Comparison of ENCODE assay signal across 2 cellular contexts in the genomic region with DNA sequence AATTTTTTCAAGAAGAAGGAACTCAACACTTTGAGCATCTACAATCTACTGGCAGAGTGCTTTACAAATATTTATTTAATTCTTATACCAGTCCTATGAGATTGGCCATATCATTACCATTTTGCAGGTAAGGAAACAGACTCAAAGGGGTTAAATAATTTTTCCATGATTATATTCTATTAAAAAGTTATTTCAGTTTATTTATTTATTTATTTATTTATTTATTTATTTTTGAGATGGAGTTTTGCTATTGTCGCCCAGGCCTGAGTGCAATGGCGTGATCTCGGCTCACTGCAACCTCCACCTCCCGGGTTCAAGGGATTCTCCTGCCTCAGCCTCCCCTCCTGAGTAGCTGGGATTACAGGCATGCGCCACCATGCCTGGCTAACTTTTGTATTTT. TPM values are rescaled to one million over a fixed set of nuclear protein-coding genes. Genes with fewer than 3 reads are reported as not detected.
"Had no signal": no experiment of that assay in that cellular context is flagged by ENCODE, and none has a peak within 500 bp of the region (broad histone marks: within the 10 kb centered on the region; RNA-seq: fewer than 3 reads in every experiment).

No MANE protein-coding gene starts in this region.

RNA-seq across cellular contexts. Expression of gene SOX2, which starts 52.3 kb away (rescaled TPM):
- total RNA-seq: PC-3, PC-9 had no signal
